In the genomic region with DNA sequence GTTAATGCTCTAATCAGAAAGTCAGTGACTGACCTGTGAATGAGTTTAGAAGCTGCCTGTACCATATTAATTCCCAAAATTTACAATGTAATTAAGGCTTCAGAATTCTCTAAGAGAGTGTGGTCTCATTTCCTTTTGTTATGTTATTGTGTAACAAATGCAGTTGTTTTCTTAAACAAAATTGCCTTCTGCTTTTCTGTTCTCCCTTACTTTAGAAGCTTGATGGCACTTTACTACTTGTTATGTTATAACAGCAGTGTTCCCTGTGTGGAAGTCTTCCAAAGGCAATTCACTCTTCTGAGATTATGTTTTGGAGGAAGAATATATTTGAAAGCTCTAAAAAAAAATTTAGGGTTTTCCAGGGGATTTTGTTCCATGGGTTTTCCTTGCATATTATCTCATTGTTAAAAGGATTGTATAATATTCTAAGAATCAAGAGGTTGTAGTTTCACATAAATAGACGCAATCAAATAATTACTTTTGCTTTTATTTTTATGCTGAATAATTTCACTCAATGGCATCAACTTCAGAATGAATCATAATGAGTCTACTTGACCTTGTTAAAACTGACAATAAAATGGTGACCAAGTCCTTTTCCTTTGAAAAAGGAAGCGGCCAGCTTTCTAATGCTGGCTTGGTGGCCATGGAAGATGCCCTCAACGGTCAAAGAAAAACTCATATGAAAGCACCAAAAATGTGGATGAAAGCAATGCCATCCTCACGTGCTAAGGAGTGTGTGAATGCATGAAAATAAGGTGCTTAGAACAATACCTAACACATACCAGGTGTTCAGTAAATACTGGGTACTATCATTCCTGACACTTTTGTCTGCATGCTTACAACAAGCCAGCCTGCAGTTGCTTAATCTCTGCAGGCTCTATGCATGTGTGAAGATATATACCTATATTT, we compare ENCODE assay signal across 14 cellular contexts.
DNase-seq lines count a peak whose midpoint lies in the region; ATAC-seq and TF ChIP-seq lines count a peak whose summit lies in the region.
"Had no signal": no experiment of that assay in that cellular context is flagged by ENCODE, and none has a peak within 500 bp of the region (broad histone marks: within the 10 kb centered on the region; RNA-seq: fewer than 3 reads in every experiment).

No MANE protein-coding gene starts in this region.

- H3K36me3 Mint-ChIP-seq in central memory CD8-positive, alpha-beta T cell (ENCODE audit: insufficient read depth): peaks cover 23% of the 10 kb centered on the region

- H3K4me1 Mint-ChIP-seq in central memory CD8-positive, alpha-beta T cell: peaks cover 59% of the 10 kb centered on the region

- H3K4me3 Mint-ChIP-seq in central memory CD8-positive, alpha-beta T cell: peak overlapping the region; percentile 73

- peak overlapping the region; percentile 73 for H3K27ac ChIP-seq in neutrophil

- no peaks in the 10 kb centered on the region for H3K27me3 Mint-ChIP-seq in central memory CD8-positive, alpha-beta T cell

- DNase-seq in EL: peak; percentile 23
- peak; percentile 60 to 88 for DNase-seq in NOMO-1 (lab: John Stamatoyannopoulos, UW; ENCODE audit: unreplicated experiment in 2 of 2)
- no peak for DNase-seq in central memory CD8-positive, alpha-beta T cell (ENCODE audit: low spot score in 2 of 2)
- no peak for DNase-seq in NCI-H1105 (lab: John Stamatoyannopoulos, UW)
- DNase-seq in ecto neural progenitor cell (ENCODE audit: low spot score): no peak
- DNase-seq: DMS79 treated with DMSO at 0.1 percent for 48 hours; H7; NCI-H1092 treated with DMSO at 0.1 percent for 48 hours; stimulated activated CD4-positive, alpha-beta T cell treated with anti-CD3 and anti-CD28 coated beads, Interleukin-15, amount 100 ng/mL, for 24 hours; stimulated activated naive CD4-positive, alpha-beta T cell had no signal

- peaks cover 53 to 56% of the 10 kb centered on the region in 2 experiments for H3K4me1 ChIP-seq in neutrophil (ENCODE audit: control insufficient read depth in 1 of 2, insufficient read depth in 1 of 2, low read depth in 1 of 2, low read length in 1 of 2)

- ATAC-seq in central memory CD8-positive, alpha-beta T cell (replicated peaks; ENCODE audit: extremely low read depth, poor library complexity, severe bottlenecking): no peak
- ATAC-seq in HG02678 (IDR thresholded peaks at IDR 0.05; ENCODE audit: unreplicated experiment) (no peak), HG02642 (IDR thresholded peaks at IDR 0.05; ENCODE audit: poor library complexity, unreplicated experiment) (no peak)

- H3K4me3 ChIP-seq in neutrophil (ENCODE audit: low read depth in 1 of 2, low read length in 1 of 2): peak overlapping the region in 1 of 2 experiments; percentile 1

- no peaks in the 10 kb centered on the region for H3K9me3 Mint-ChIP-seq in central memory CD8-positive, alpha-beta T cell

- H3K27me3 ChIP-seq in neutrophil: no peaks in the 10 kb centered on the region

- no peaks in the 10 kb centered on the region for H3K9me3 ChIP-seq in neutrophil

- TF ChIP-seq CTCF in neutrophil (IDR thresholded peaks at IDR 0.05): no peak

- H3K36me3 ChIP-seq in neutrophil: no peaks in the 10 kb centered on the region

- H3K27ac Mint-ChIP-seq in central memory CD8-positive, alpha-beta T cell (ENCODE audit: low read depth): peak overlapping the region; percentile 99
- H3K27ac Mint-ChIP-seq: activated T-helper 2 cell treated with anti-CD3 and anti-CD28 coated beads, Interferon-gamma antibody, Interleukin-2, Interleukin-4, amounts not matched to agents 10 μg/mL and 5 μg/mL and 100 μg/mL, durations not matched to agents 14 hours and 24 hours and 36 hours had no signal

Comparison
In these comparisons a context has a peak if more than half of its experiments do, and no peak if none do; other contexts are left out.
1. DNase-seq: peak in EL (single experiment) and NOMO-1 (2 of 2); none in central memory CD8-positive, alpha-beta T cell (0 of 2), NCI-H1105 (single experiment) and ecto neural progenitor cell (single experiment).